In the genomic region with DNA sequence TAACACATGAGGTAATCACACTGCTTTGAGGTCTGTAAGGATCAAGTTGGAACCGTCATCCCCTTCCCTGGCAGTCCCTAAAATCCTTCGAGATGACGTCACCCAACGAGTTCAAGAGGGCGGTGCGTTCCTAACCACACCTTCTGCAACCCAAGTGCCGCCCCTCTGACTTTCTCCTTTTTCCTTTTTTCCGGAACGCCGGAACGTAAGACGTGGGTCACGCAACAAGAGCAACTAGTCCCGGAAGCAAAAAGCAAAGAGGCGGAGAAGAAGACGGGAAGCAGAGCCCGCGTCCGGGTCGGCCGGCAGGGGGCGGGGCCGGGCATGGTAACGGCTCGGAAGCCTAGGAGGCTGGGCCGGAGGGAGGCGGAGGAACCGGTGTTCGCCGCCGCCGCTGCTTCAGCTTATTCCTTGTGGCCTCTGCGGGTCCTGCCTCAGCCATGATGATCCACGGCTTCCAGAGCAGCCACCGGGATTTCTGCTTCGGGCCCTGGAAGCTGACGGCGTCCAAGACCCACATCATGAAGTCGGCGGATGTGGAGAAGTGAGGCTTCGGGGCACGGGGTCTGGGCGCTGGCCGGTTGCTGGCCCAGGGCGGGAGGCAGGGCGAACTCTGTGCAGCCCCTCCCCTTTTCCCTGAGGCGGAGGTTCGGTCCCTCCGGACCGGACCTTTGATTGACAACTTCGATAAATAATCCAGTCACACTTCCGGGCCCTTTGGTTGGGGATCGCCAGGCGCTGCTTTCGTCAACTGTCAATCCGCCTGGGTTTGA, we compare ENCODE assay signal across 8 cellular contexts.
A peak's percentile ranks its signal among the peaks of the same experiment; 100 is the strongest.
DNase-seq lines count a peak whose midpoint lies in the region; ATAC-seq, FAIRE-seq and TF ChIP-seq lines count a peak whose summit lies in the region.

A gene (plus strand): TSS at position 325 of the 773 bp plus-strand sequence. CDS start 116 bp downstream, at position 441.

- ATAC-seq in GM19023 (IDR thresholded peaks at IDR 0.05; ENCODE audit: unreplicated experiment) = peak; percentile 92
- peak; percentile 94 for ATAC-seq in HG03280 (IDR thresholded peaks at IDR 0.05; ENCODE audit: unreplicated experiment)

- H3K4me3 ChIP-seq in AG10803 (ENCODE audit: low read length) = peak within 1 kb of the TSS; percentile 99

- TF ChIP-seq CTCF in AG10803 (conservative IDR thresholded peaks at IDR 0.05; ENCODE audit: low read length) = peak; percentile 56

- DNase-seq in AG10803 (ENCODE audit: low read depth) (peak; percentile 99), NCI-H345 (lab: John Stamatoyannopoulos, UW) (peak; percentile 97), cerebellar cortex (ENCODE audit: low spot score) (peak; percentile 99)
- peak; percentile 86 to 92 (median 88) for DNase-seq in activated CD4-positive, CD25-positive, alpha-beta regulatory T cell (lab: John Stamatoyannopoulos, UW)
- DNase-seq in stimulated activated CD4-positive, alpha-beta T cell treated with anti-CD3 and anti-CD28 coated beads, Interleukin-12 subunit alpha, Interleukin-12 subunit beta, amount 100 ng/mL, for 4 hours = peak; percentile 94

- FAIRE-seq in islet of Langerhans (lab: Jason Lieb, UNC) = peak; percentile 86

Comparison
In these comparisons a context has a peak if more than half of its experiments do, and no peak if none do; other contexts are left out.
1. Peak in every context shown above with its lines: DNase-seq, ATAC-seq and H3K4me3 ChIP-seq.